ENCODE assay signal across 8 cellular contexts in the genomic region with DNA sequence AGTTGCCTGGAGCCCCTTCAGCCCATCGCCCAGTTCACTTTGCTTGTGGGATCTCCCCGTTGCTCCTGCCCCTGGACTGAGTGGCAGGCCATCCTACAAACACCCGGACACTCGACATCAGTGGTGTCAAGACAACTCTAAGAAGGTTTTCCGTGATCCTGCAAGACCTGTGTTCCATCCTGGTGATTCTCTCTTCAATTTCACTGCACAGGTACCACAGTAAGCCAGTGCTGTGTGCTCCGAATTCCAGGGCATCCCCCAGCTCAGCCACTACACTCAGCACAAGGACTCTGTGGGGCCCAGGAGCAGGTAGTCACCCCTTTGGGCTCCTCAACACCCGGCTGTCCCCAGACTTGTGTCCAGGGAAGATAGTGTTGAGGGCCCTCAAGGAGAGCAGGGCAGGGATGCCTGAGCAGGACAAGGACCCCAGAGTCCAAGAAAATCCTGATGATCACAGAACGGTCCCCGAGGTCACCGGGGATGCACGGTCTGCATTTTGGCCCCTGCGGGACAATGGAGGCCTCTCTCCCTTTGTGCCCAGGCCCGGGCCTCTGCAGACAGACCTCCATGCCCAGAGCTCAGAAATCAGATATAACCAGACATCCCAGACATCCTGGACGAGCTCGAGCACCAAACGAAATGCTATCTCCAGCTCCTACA.
A peak's percentile ranks its signal among the peaks of the same experiment; 100 is the strongest.
DNase-seq lines count a peak whose midpoint lies in the region; ATAC-seq and TF ChIP-seq lines count a peak whose summit lies in the region.
"Not testable (repeated sequence)": the region's sequence is repeated elsewhere in the genome, so short reads cannot be mapped to it uniquely, and the experiment has no call there.

No MANE protein-coding gene starts in this region.

- peaks cover 41% of the 10 kb centered on the region for H3K4me1 Mint-ChIP-seq in central memory CD8-positive, alpha-beta T cell
- H3K4me1 Mint-ChIP-seq in progenitor cell of endocrine pancreas (ENCODE audit: low read depth): not testable (repeated sequence)

- not testable (repeated sequence) for H3K4me1 ChIP-seq in vagina

- not testable (repeated sequence) for TF ChIP-seq CTCF in GM06990 (IDR thresholded peaks at IDR 0.05; ENCODE audit: insufficient read depth, low read length, poor library complexity, severe bottlenecking); lower leg skin (IDR thresholded peaks at IDR 0.05); progenitor cell of endocrine pancreas (IDR thresholded peaks at IDR 0.05; ENCODE audit: unreplicated experiment); vagina (IDR thresholded peaks at IDR 0.05)

- not testable (repeated sequence) for ATAC-seq in central memory CD8-positive, alpha-beta T cell (replicated peaks; ENCODE audit: extremely low read depth, poor library complexity, severe bottlenecking); Right ventricle myocardium inferior

- not testable (repeated sequence) for H3K9me3 ChIP-seq in MG63, vagina

- H3K36me3 Mint-ChIP-seq in central memory CD8-positive, alpha-beta T cell (ENCODE audit: insufficient read depth): peaks cover 11% of the 10 kb centered on the region
- peaks cover 30% of the 10 kb centered on the region for H3K36me3 Mint-ChIP-seq in progenitor cell of endocrine pancreas (ENCODE audit: insufficient read depth)

- intact Hi-C loops in Right ventricle myocardium inferior (cut with DNase I); lower leg skin (cut with DNase I; ENCODE audit: low total_unique reads); vagina (cut with DNase I): not testable (repeated sequence)

- H3K4me3 Mint-ChIP-seq in central memory CD8-positive, alpha-beta T cell; progenitor cell of endocrine pancreas (ENCODE audit: low read depth): not testable (repeated sequence)

- not testable (repeated sequence) for H3K36me3 ChIP-seq in GM06990 (ENCODE audit: control insufficient read depth, insufficient read depth, low read length); vagina
- peaks cover 13% of the 10 kb centered on the region for H3K36me3 ChIP-seq in MG63

- not testable (repeated sequence) for H3K27me3 Mint-ChIP-seq in central memory CD8-positive, alpha-beta T cell; progenitor cell of endocrine pancreas

- DNase-seq in GM06990 (ENCODE audit: extremely low read depth, insufficient read length) (peak; percentile 2), MG63 (peak; percentile 23), Right ventricle myocardium inferior (ENCODE audit: missing footprints) (peak; percentile 73), lower leg skin (ENCODE audit: low spot score in 2 of 2) (peak; percentile 27 to 92), progenitor cell of endocrine pancreas (ENCODE audit: low spot score, unreplicated experiment) (peak; percentile 31), vagina (ENCODE audit: extremely low spot score in 2 of 2) (peak; percentile 89 to 97)
- peak; percentile 3 for DNase-seq in activated CD4-positive, alpha-beta T cell treated with anti-CD3 and anti-CD28 coated beads, Interleukin-2, amount 50 U/mL, for 1 hour
- peak; percentile 32 to 33 for DNase-seq in central memory CD8-positive, alpha-beta T cell (ENCODE audit: low spot score in 2 of 2)

- H3K27me3 ChIP-seq in GM06990 (replicated peaks; ENCODE audit: control insufficient read depth, insufficient read depth, low read length); MG63; vagina: not testable (repeated sequence)

- not testable (repeated sequence) for TF ChIP-seq POLR2A in lower leg skin (IDR thresholded peaks at IDR 0.05); vagina (IDR thresholded peaks at IDR 0.05)

- H3K9me3 Mint-ChIP-seq in central memory CD8-positive, alpha-beta T cell; progenitor cell of endocrine pancreas (ENCODE audit: low read depth): not testable (repeated sequence)

- not testable (repeated sequence) for H3K27ac Mint-ChIP-seq in central memory CD8-positive, alpha-beta T cell (ENCODE audit: low read depth); progenitor cell of endocrine pancreas

- WGBS in lower leg skin, 2 donors: 97 to 98% methylated on average over 16 of the region's 16 CpGs

- H3K4me3 ChIP-seq in GM06990 (replicated peaks; ENCODE audit: low read depth, low read length); MG63; lower leg skin (ENCODE audit: low read depth, poor library complexity, severe bottlenecking); vagina: not testable (repeated sequence)

- not testable (repeated sequence) for H3K27ac ChIP-seq in vagina

Comparison
In these comparisons a context has a peak if more than half of its experiments do, and no peak if none do; other contexts are left out.
1. DNase-seq: peak in every context shown above with its lines; median percentile 93 in vagina; 73 in Right ventricle myocardium inferior; 60 in lower leg skin; 32 in central memory CD8-positive, alpha-beta T cell; 31 in progenitor cell of endocrine pancreas; 23 in MG63; 3 in activated CD4-positive, alpha-beta T cell treated with anti-CD3 and anti-CD28 coated beads, Interleukin-2, amount 50 U/mL, for 1 hour; 2 in GM06990.